In the genomic region with DNA sequence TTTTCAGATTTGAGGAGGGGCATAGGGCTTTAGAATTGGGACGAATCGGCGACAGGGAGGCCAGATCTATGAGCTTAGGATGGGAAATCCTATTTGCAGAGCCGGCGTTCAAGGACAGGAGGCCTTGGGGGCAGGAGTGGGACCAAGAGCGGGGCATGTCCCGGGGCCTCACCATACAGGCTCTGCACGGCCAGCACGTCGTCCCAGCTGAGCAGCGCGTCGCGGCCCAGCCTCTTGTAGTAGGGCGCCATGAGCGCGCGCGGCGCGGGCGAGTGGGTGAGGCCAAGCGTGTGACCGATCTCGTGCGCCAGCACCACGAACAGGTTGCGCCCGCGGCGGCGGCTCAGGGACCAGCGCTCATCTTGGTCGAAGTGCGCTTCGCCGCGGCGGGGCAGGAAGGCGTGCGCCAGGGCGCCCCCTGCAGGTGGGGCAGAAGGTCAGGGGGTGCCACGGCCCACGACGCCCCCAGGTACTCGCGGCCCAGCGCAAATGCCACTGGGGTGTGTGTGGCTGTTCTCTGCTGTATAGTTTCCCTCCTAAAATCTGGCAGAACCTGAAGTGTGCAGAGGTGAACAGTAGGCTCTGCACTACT, we compare ENCODE assay signal across 18 cellular contexts. TPM values are rescaled to one million over a fixed set of nuclear protein-coding genes. Genes with fewer than 3 reads are reported as not detected.
DNase-seq lines count a peak whose midpoint lies in the region; ATAC-seq, FAIRE-seq and TF ChIP-seq lines count a peak whose summit lies in the region.
"Had no signal": no experiment of that assay in that cellular context is flagged by ENCODE, and none has a peak within 500 bp of the region (broad histone marks: within the 10 kb centered on the region; RNA-seq: fewer than 3 reads in every experiment).

No MANE protein-coding gene starts in this region.

- no peak overlapping the region for H3K27ac ChIP-seq in brain microvascular endothelial cell
- H3K27ac ChIP-seq: esophagus muscularis mucosa, thoracic aorta had no signal

- no peak overlapping the region for H3K4me3 ChIP-seq in brain microvascular endothelial cell (ENCODE audit: low read depth, low read length)
- H3K4me3 ChIP-seq: esophagus muscularis mucosa, thoracic aorta had no signal

- H3K4me3 Mint-ChIP-seq in HFFc6 (no peak overlapping the region), osteocyte (ENCODE audit: unreplicated experiment) (no peak overlapping the region)
- H3K4me3 Mint-ChIP-seq: activated T-helper 1 cell treated with anti-CD3 and anti-CD28 coated beads, Interleukin-12 subunit alpha, Interleukin-12 subunit beta, Interleukin-2, Interleukin-4 antibody, amounts not matched to agents 30 ng/mL and 10 ng/mL and 1 ng/mL, durations not matched to agents 14 hours and 24 hours and 36 hours; CD4-positive, CD25-positive, alpha-beta regulatory T cell had no signal

- H3K4me1 Mint-ChIP-seq in HFFc6 (ENCODE audit: low read depth) (peaks cover 3% of the 10 kb centered on the region; the same call in 1 of the 2 replicates), osteocyte (ENCODE audit: unreplicated experiment) (peaks cover 30% of the 10 kb centered on the region)

- H3K27ac Mint-ChIP-seq in HFFc6: no peak overlapping the region
- H3K27ac Mint-ChIP-seq in osteocyte (ENCODE audit: unreplicated experiment): no peak overlapping the region
- H3K27ac Mint-ChIP-seq: activated T-helper 1 cell treated with anti-CD3 and anti-CD28 coated beads, Interleukin-12 subunit alpha, Interleukin-12 subunit beta, Interleukin-2, Interleukin-4 antibody, amounts not matched to agents 30 ng/mL and 10 ng/mL and 1 ng/mL, durations not matched to agents 14 hours and 24 hours and 36 hours; CD4-positive, CD25-positive, alpha-beta regulatory T cell had no signal

- H3K27me3 Mint-ChIP-seq in HFFc6 (ENCODE audit: insufficient read depth): peaks cover 53% of the 10 kb centered on the region
- H3K27me3 Mint-ChIP-seq in osteocyte (ENCODE audit: unreplicated experiment): peaks cover 5% of the 10 kb centered on the region

- peak; percentile 9 for TF ChIP-seq CTCF in GM10266 (IDR thresholded peaks at IDR 0.05; ENCODE audit: control insufficient read depth, insufficient read depth, low read depth, missing control alignments)
- peak; percentile 64 for TF ChIP-seq CTCF in HFFc6 (IDR thresholded peaks at IDR 0.05)
- TF ChIP-seq CTCF in brain microvascular endothelial cell (IDR thresholded peaks at IDR 0.05; ENCODE audit: low read depth, low read length, missing control alignments): peak; percentile 18
- TF ChIP-seq CTCF in osteocyte (IDR thresholded peaks at IDR 0.05): peak; percentile 36

- H3K36me3 Mint-ChIP-seq in HFFc6 (ENCODE audit: low read depth) (no peaks in the 10 kb centered on the region), osteocyte (ENCODE audit: unreplicated experiment) (no peaks in the 10 kb centered on the region)
- H3K36me3 Mint-ChIP-seq: CD4-positive, CD25-positive, alpha-beta regulatory T cell had no signal

- DNase-seq in GM10266 (ENCODE audit: extremely low spot score): no peak
- DNase-seq in HFFc6: no peak
- no peak for DNase-seq in brain microvascular endothelial cell
- no peak for DNase-seq in osteocyte (ENCODE audit: extremely low spot score, unreplicated experiment)
- no peak for DNase-seq in frontal cortex (ENCODE audit: low spot score in 2 of 2)
- no peak for DNase-seq in hippocampal formation (lab: John Stamatoyannopoulos, UW)
- DNase-seq: amniotic stem cell; CD4-positive, CD25-positive, alpha-beta regulatory T cell; cortex of kidney; EL; NCI-H524 had no signal

- FAIRE-seq in frontal cortex (lab: Jason Lieb, UNC): no peak
- FAIRE-seq: GM18507 had no signal

- no peaks in the 10 kb centered on the region for H3K27me3 ChIP-seq in brain microvascular endothelial cell (replicated peaks)
- H3K27me3 ChIP-seq: esophagus muscularis mucosa had no signal

- no peaks in the 10 kb centered on the region for H3K36me3 ChIP-seq in brain microvascular endothelial cell (replicated peaks)
- H3K36me3 ChIP-seq: esophagus muscularis mucosa, thoracic aorta had no signal

- ATAC-seq in GM19023 (IDR thresholded peaks at IDR 0.05; ENCODE audit: unreplicated experiment): no peak
- ATAC-seq: left lobe of liver had no signal

- in situ Hi-C loops in brain microvascular endothelial cell (cut with HindIII; ENCODE audit: low pct_ligation_motif_present, low sequenced_read_pairs): no loop called here

- no peaks in the 10 kb centered on the region for H3K9me3 Mint-ChIP-seq in HFFc6
- H3K9me3 Mint-ChIP-seq in osteocyte (ENCODE audit: unreplicated experiment): no peaks in the 10 kb centered on the region
- H3K9me3 Mint-ChIP-seq: activated T-helper 1 cell treated with anti-CD3 and anti-CD28 coated beads, Interleukin-12 subunit alpha, Interleukin-12 subunit beta, Interleukin-2, Interleukin-4 antibody, amounts not matched to agents 30 ng/mL and 10 ng/mL and 1 ng/mL, durations not matched to agents 14 hours and 24 hours and 36 hours; CD4-positive, CD25-positive, alpha-beta regulatory T cell had no signal

RNA-seq across cellular contexts. Expression of a gene that starts 9.3 kb away (rescaled TPM):
- total RNA-seq in HFFc6 (2021; fragmentation: NEBNext Ultra II Directional; extraction: Animal tissue kit (Norgen Biotek cat#: 25700)): not detected
- not detected in 2 replicates for total RNA-seq in osteocyte
- total RNA-seq in frontal cortex: 0.41 TPM
- total RNA-seq: activated T-helper 1 cell treated with anti-CD3 and anti-CD28 coated beads, Interleukin-12 subunit alpha, Interleukin-12 subunit beta, Interleukin-2, Interleukin-4 antibody, amounts not matched to agents 30 ng/mL and 10 ng/mL and 1 ng/mL, durations not matched to agents 14 hours and 24 hours and 36 hours; CD4-positive, CD25-positive, alpha-beta regulatory T cell; esophagus muscularis mucosa; left lobe of liver; renal cortical epithelial cell; thoracic aorta had no signal

RNA-seq across cellular contexts. Expression of a gene that starts 17.0 kb away (rescaled TPM):
- not detected for total RNA-seq in HFFc6 (2021; fragmentation: NEBNext Ultra II Directional; extraction: Animal tissue kit (Norgen Biotek cat#: 25700))
- total RNA-seq in osteocyte (not detected in 2 replicates), frontal cortex (under 0.01 TPM)
- total RNA-seq: CD4-positive, CD25-positive, alpha-beta regulatory T cell; left lobe of liver; thoracic aorta had no signal

RNA-seq across cellular contexts. Expression of a gene that starts 25.4 kb away (rescaled TPM):
- total RNA-seq in HFFc6 (2021; fragmentation: NEBNext Ultra II Directional; extraction: Animal tissue kit (Norgen Biotek cat#: 25700)): not detected
- total RNA-seq in osteocyte (0.73 and 0.75 TPM in 2 replicates), frontal cortex (9.4 TPM)
- total RNA-seq: activated T-helper 1 cell treated with anti-CD3 and anti-CD28 coated beads, Interleukin-12 subunit alpha, Interleukin-12 subunit beta, Interleukin-2, Interleukin-4 antibody, amounts not matched to agents 30 ng/mL and 10 ng/mL and 1 ng/mL, durations not matched to agents 14 hours and 24 hours and 36 hours; CD4-positive, CD25-positive, alpha-beta regulatory T cell had no signal

RNA-seq across cellular contexts. Expression of a gene that starts 38.6 kb away (rescaled TPM):
- total RNA-seq in HFFc6 (2021; fragmentation: NEBNext Ultra II Directional; extraction: Animal tissue kit (Norgen Biotek cat#: 25700)): 1 to 10 TPM; 1.7 to 5.0 (median 1.8) TPM
- total RNA-seq in osteocyte (15.6 and 16.2 TPM in 2 replicates), frontal cortex (6.9 TPM)
- total RNA-seq: CD4-positive, CD25-positive, alpha-beta regulatory T cell had no signal

RNA-seq across cellular contexts. Expression of a gene that starts 39.3 kb away (rescaled TPM):
- 100 to 1,000 TPM; 132 to 170 (median 146) TPM for total RNA-seq in HFFc6 (2021; fragmentation: NEBNext Ultra II Directional; extraction: Animal tissue kit (Norgen Biotek cat#: 25700))
- total RNA-seq in osteocyte (157 and 170 TPM in 2 replicates), frontal cortex (48.1 TPM)

Comparison
In these comparisons a context has a peak if more than half of its experiments do, and no peak if none do; other contexts are left out.
1. CTCF ChIP-seq: peak in every context shown above with its lines; median percentile 64 in HFFc6; 36 in osteocyte; 18 in brain microvascular endothelial cell; 9 in GM10266.